ENCODE assay signal across 8 cellular contexts in the genomic region with DNA sequence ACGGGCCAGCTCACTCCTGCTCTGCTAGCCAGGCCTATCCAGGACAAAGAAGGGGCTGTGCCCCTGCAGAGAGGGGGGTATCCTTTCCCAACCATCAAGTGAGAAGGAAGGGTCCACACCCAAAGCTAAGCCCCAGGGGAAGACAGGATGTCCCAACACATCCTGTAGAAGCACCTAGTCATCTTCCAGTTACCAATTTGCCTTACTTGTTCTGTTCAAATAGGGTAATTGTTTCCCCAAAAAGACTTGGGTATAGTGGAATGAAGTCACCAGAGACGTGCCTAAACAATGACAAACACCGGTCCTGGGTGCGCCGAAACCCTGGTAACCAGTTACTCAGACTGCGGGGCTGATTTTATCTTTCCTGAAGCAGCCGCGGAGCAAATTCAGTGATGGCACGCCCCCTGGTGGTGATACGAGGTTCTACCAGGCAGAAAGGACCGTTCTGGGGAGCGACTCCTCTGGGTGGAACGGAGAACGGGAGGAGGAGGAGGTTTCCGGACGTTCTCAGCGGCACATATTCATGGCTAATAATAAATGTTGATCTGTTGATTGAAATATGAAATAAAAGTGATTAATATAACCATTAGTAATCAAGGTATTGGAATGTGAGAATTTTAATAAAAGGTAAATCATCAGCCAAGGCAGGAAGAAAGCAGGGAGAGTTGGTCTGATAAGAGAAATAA. TPM values are rescaled to one million over a fixed set of nuclear protein-coding genes. Genes with fewer than 3 reads are reported as not detected.
DNase-seq lines count a peak whose midpoint lies in the region; ATAC-seq and TF ChIP-seq lines count a peak whose summit lies in the region.

No MANE protein-coding gene starts in this region.

- intact Hi-C loops in activated CD4-positive, alpha-beta T cell treated with anti-CD3 and anti-CD28 coated beads, Interleukin-2, amount 10 ng/mL, durations not matched to agents 24 days and 14 days (cut with micrococcal nuclease) = loop anchor here (1.0 to 5.0 kb wide), 6 partner anchors 63 to 638 kb away; partner anchors contain the start of genes FBXO11 and MSH6
- intact Hi-C loops in colonic mucosa (cut with DNase I) = no loop called here
- intact Hi-C loops in left lung (cut with DNase I) = no loop called here

- ATAC-seq in GM19395 (IDR thresholded peaks at IDR 0.05; ENCODE audit: unreplicated experiment) (peak; percentile 89), HG03520 (IDR thresholded peaks at IDR 0.05; ENCODE audit: unreplicated experiment) (peak; percentile 73), left lung (peak; percentile 98)

- peak overlapping the region in 9 of 11 experiments; percentile 38 to 62 (median 47); a peak in 16 of 22 replicates for H3K9ac ChIP-seq in BLaER1 treated with 17β-estradiol and CSF1 and Interleukin-3, amounts not matched to agents 10 nM and 100 nM
- H3K9ac ChIP-seq in colonic mucosa (ENCODE audit: low read depth in 2 of 2, low read length in 2 of 2) = no peak overlapping the region

- peak overlapping the region in 10 of 11 experiments; percentile 46 to 72 (median 69); a peak in 20 of 22 replicates for H3K27ac ChIP-seq in BLaER1 treated with 17β-estradiol and CSF1 and Interleukin-3, amounts not matched to agents 10 nM and 100 nM
- no peak overlapping the region for H3K27ac ChIP-seq in colonic mucosa
- peak overlapping the region in 1 of 2 donors; percentile 7 for H3K27ac ChIP-seq in left lung

- H4K20me1 ChIP-seq in BLaER1 treated with 17β-estradiol and CSF1 and Interleukin-3, amounts not matched to agents 10 nM and 100 nM = no peaks in the 10 kb centered on the region

- no peaks in the 10 kb centered on the region for H3K27me3 ChIP-seq in BLaER1 treated with 17β-estradiol and CSF1 and Interleukin-3, amounts not matched to agents 10 nM and 100 nM
- H3K27me3 ChIP-seq in colonic mucosa (no peaks in the 10 kb centered on the region), left lung (no peaks in the 10 kb centered on the region)

- TF ChIP-seq CTCF in colonic mucosa (IDR thresholded peaks at IDR 0.05) = peak; percentile 95
- peak; percentile 95 to 99 for TF ChIP-seq CTCF in left lung (IDR thresholded peaks at IDR 0.05)

- H3K9me3 ChIP-seq in BLaER1 treated with 17β-estradiol and CSF1 and Interleukin-3, amounts not matched to agents 10 nM and 100 nM (replicated peaks in 1 of 11) = no peaks in the 10 kb centered on the region
- H3K9me3 ChIP-seq in colonic mucosa (no peaks in the 10 kb centered on the region), left lung (no peaks in the 10 kb centered on the region)

- no peaks in the 10 kb centered on the region for H3K9me3 Mint-ChIP-seq in activated CD4-positive, alpha-beta T cell treated with anti-CD3 and anti-CD28 coated beads, Interleukin-2, amount 10 ng/mL, durations not matched to agents 24 days and 14 days

- H3K4me2 ChIP-seq in BLaER1 treated with 17β-estradiol and CSF1 and Interleukin-3, amounts not matched to agents 10 nM and 100 nM = peak overlapping the region; percentile 56 to 85 (median 78)

- peaks cover 12 to 30% (median 19%) of the 10 kb centered on the region in 10 experiments for H3K4me1 ChIP-seq in BLaER1 treated with 17β-estradiol and CSF1 and Interleukin-3, amounts not matched to agents 10 nM and 100 nM
- H3K4me1 ChIP-seq in colonic mucosa (no peaks in the 10 kb centered on the region), left lung (peaks cover 0 to 26% of the 10 kb centered on the region in 2 donors)

- DNase-seq in NCI-H526 treated with DMSO at 0.1 percent for 48 hours (lab: John Stamatoyannopoulos, UW) (peak; percentile 82), colonic mucosa (peak; percentile 90), left lung (peak; percentile 88 to 93)
- peak; percentile 98 for DNase-seq in activated CD4-positive, alpha-beta T cell treated with anti-CD3 and anti-CD28 coated beads, Interleukin-2, amount 10 ng/mL, durations not matched to agents 24 days and 14 days
- DNase-seq in stimulated activated CD4-positive, alpha-beta T cell treated with anti-CD3 and anti-CD28 coated beads, Interleukin-4, amount 100 ng/mL, for 24 hours = peak; percentile 96

- H3K36me3 ChIP-seq in BLaER1 treated with 17β-estradiol and CSF1 and Interleukin-3, amounts not matched to agents 10 nM and 100 nM = no peaks in the 10 kb centered on the region
- no peaks in the 10 kb centered on the region for H3K36me3 ChIP-seq in colonic mucosa
- H3K36me3 ChIP-seq in left lung = no peaks in the 10 kb centered on the region

- peak overlapping the region in 3 of 10 experiments; percentile 14 to 31 (median 26); a peak in 3 of 20 replicates for H3K4me3 ChIP-seq in BLaER1 treated with 17β-estradiol and CSF1 and Interleukin-3, amounts not matched to agents 10 nM and 100 nM
- no peak overlapping the region for H3K4me3 ChIP-seq in colonic mucosa
- H3K4me3 ChIP-seq in left lung = peak overlapping the region in 1 of 2 donors; percentile 6

- H3K4me3 Mint-ChIP-seq in activated CD4-positive, alpha-beta T cell treated with anti-CD3 and anti-CD28 coated beads, Interleukin-2, amount 10 ng/mL, durations not matched to agents 24 days and 14 days = peak overlapping the region; percentile 41

- no peaks in the 10 kb centered on the region for H3K36me3 Mint-ChIP-seq in activated CD4-positive, alpha-beta T cell treated with anti-CD3 and anti-CD28 coated beads, Interleukin-2, amount 10 ng/mL, durations not matched to agents 24 days and 14 days (ENCODE audit: low read depth)

- no peaks in the 10 kb centered on the region for H3K27me3 Mint-ChIP-seq in activated CD4-positive, alpha-beta T cell treated with anti-CD3 and anti-CD28 coated beads, Interleukin-2, amount 10 ng/mL, durations not matched to agents 24 days and 14 days

- H3K27ac Mint-ChIP-seq in activated CD4-positive, alpha-beta T cell treated with anti-CD3 and anti-CD28 coated beads, Interleukin-2, amount 10 ng/mL, durations not matched to agents 24 days and 14 days = peak overlapping the region; percentile 77

- H3K4me1 Mint-ChIP-seq in activated CD4-positive, alpha-beta T cell treated with anti-CD3 and anti-CD28 coated beads, Interleukin-2, amount 10 ng/mL, durations not matched to agents 24 days and 14 days = peaks cover 36% of the 10 kb centered on the region

RNA-seq across cellular contexts. Expression of gene PPP1R21, which starts 19.9 kb away (rescaled TPM):
- 21.2 and 21.3 TPM in 2 replicates for total RNA-seq in activated CD4-positive, alpha-beta T cell treated with anti-CD3 and anti-CD28 coated beads, Interleukin-2, amount 10 ng/mL, durations not matched to agents 24 days and 14 days
- 10 to 100 TPM; 13.9 to 21.5 TPM for total RNA-seq in colonic mucosa
- 10 to 100 TPM; 26.2 to 26.4 TPM for total RNA-seq in left lung

Comparison
In these comparisons a context has a peak if more than half of its experiments do, and no peak if none do; other contexts are left out.
1. H3K9ac ChIP-seq: peak in BLaER1 treated with 17β-estradiol and CSF1 and Interleukin-3, amounts not matched to agents 10 nM and 100 nM (9 of 11); none in colonic mucosa (0 of 2).
2. Peak in every context shown above with its lines, with median percentiles within 50 percentile points of each other: ATAC-seq and DNase-seq.